Comparison of ENCODE assay signal across 20 cellular contexts in the genomic region with DNA sequence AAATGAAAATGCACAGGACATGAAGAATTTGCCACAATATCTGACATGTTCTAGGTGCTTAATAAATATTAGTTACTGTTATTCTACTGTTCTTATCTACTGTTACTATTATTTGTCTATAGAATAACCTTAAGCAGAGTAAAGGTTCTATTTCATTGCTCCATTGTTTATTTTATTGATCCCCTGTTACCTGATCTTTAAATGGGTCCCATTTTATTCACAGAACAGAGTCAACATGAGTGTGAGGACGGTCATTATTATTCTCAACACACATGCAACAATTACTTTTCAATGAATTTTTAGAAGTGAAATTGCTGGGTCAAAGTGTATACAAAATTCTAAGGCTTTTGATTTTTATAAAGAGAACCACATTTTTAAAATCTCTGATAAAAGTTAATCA.
DNase-seq lines count a peak whose midpoint lies in the region.
"Had no signal": no experiment of that assay in that cellular context is flagged by ENCODE, and none has a peak within 500 bp of the region (broad histone marks: within the 10 kb centered on the region; RNA-seq: fewer than 3 reads in every experiment).

No MANE protein-coding gene starts in this region.

- peak; percentile 64 for DNase-seq in NCI-H146 (lab: John Stamatoyannopoulos, UW)
- DNase-seq in NCI-H146 treated with DMSO at 0.1 percent for 48 hours (lab: John Stamatoyannopoulos, UW; ENCODE audit: unreplicated experiment), result peak; percentile 67
- peak; percentile 32 for DNase-seq in NCI-H748 treated with DMSO at 0.1 percent for 48 hours (lab: John Stamatoyannopoulos, UW)
- no peak for DNase-seq in activated CD4-positive, alpha-beta T cell treated with anti-CD3 and anti-CD28 coated beads, Interleukin-2, amount 50 U/mL, for 4 hours
- DNase-seq in ecto neural progenitor cell (ENCODE audit: low spot score), result no peak
- DNase-seq: 8988T; ACHN; BE2C; C1 segment of cervical spinal cord; CD4-positive, alpha-beta memory T cell; CD4-positive, CD25-positive, alpha-beta regulatory T cell; CD8-positive, alpha-beta memory T cell; COR-L47; DMS 273 treated with DMSO at 0.1 percent for 48 hours; DMS153; DMS53; DMS79; DND-41; EL; GDM1 had no signal

Comparison
In these comparisons a context has a peak if more than half of its experiments do, and no peak if none do; other contexts are left out.
1. DNase-seq: peak in NCI-H146 (single experiment), NCI-H146 treated with DMSO at 0.1 percent for 48 hours (single experiment) and NCI-H748 treated with DMSO at 0.1 percent for 48 hours (single experiment); none in activated CD4-positive, alpha-beta T cell treated with anti-CD3 and anti-CD28 coated beads, Interleukin-2, amount 50 U/mL, for 4 hours (0 of 2) and ecto neural progenitor cell (single experiment).